In genomic region chrX:130654409-130654970, GRCh38 we compare ENCODE assay signal across 22 cellular contexts.
DNase-seq lines count a peak whose midpoint lies in the region; ATAC-seq, FAIRE-seq and TF ChIP-seq lines count a peak whose summit lies in the region.
"Had no signal": no experiment of that assay in that cellular context is flagged by ENCODE, and none has a peak within 500 bp of the region (broad histone marks: within the 10 kb centered on the region; RNA-seq: fewer than 3 reads in every experiment).

No MANE protein-coding gene starts in this region.

- H3K4me3 ChIP-seq in AG10803 (ENCODE audit: low read length) (no peak overlapping the region), adipocyte (ENCODE audit: low read length) (no peak overlapping the region), foreskin fibroblast (ENCODE audit: low read depth in 1 of 2, low read length in 2 of 2) (no peak overlapping the region)
- H3K4me3 ChIP-seq: pancreas, right atrium auricular region had no signal

- H3K4me1 ChIP-seq in adipocyte (ENCODE audit: control insufficient read depth, insufficient read depth, low read length): peaks cover 2% of the 10 kb centered on the region
- H3K4me1 ChIP-seq: pancreas, right atrium auricular region had no signal

- no peak for TF ChIP-seq POLR2A in GM12892 (IDR thresholded peaks at IDR 0.05; ENCODE audit: low read depth, low read length)

- no peaks in the 10 kb centered on the region for H3K36me3 ChIP-seq in adipocyte (ENCODE audit: control insufficient read depth, insufficient read depth, low read length, severe bottlenecking)
- H3K36me3 ChIP-seq: pancreas had no signal

- H3K9me3 ChIP-seq in adipocyte (ENCODE audit: control insufficient read depth, low read length): peaks cover 29% of the 10 kb centered on the region
- H3K9me3 ChIP-seq: pancreas had no signal

- ATAC-seq in GM19351 (IDR thresholded peaks at IDR 0.05; ENCODE audit: unreplicated experiment): no peak
- ATAC-seq: naive thymus-derived CD8-positive, alpha-beta T cell; pancreas; stimulated activated memory B cell treated with anti-CD40 and anti-IgM and Interleukin-4, amounts not matched to agents 10 μg/mL and 1 μg/mL and 100 μg/mL, for 72 hours had no signal

- DNase-seq in AG10803 (ENCODE audit: low read depth): peak; percentile 53
- no peak for DNase-seq in GM12892 (ENCODE audit: insufficient read length)
- DNase-seq in adipocyte (ENCODE audit: low read depth): peak; percentile 25
- DNase-seq in foreskin fibroblast: peak; percentile 8 to 39
- DNase-seq in activated CD4-positive, alpha-beta T cell treated with anti-CD3 and anti-CD28 coated beads, Interleukin-2, amount 50 U/mL, for 1 hour: no peak
- DNase-seq in KG1 (lab: John Stamatoyannopoulos, UW): no peak
- DNase-seq: activated B cell treated with CpG ODN at 0.5 μM for 24 hours; activated CD4-positive, alpha-beta T cell treated with anti-CD3 and anti-CD28 coated beads, Interleukin-2, amount 50 U/mL, for 4 hours; activated naive CD4-positive, alpha-beta T cell treated with anti-CD3 and anti-CD28 coated beads, Interleukin-2, amount 50 U/mL, for 16 hours; central memory CD4-positive, alpha-beta T cell; islet precursor cell; midbrain; MM.1S; naive thymus-derived CD8-positive, alpha-beta T cell; pancreas; stimulated activated CD4-positive, alpha-beta T cell treated with anti-CD3 and anti-CD28 coated beads, Interleukin-2, amount 100 ng/mL, for 48 hours; T1000 had no signal

- TF ChIP-seq CTCF in AG10803 (conservative IDR thresholded peaks at IDR 0.05; ENCODE audit: low read length) (no peak), foreskin fibroblast (IDR thresholded peaks at IDR 0.05; ENCODE audit: low read depth, low read length) (no peak)

- no peaks in the 10 kb centered on the region for H3K27me3 ChIP-seq in adipocyte (replicated peaks; ENCODE audit: control insufficient read depth, insufficient read depth, low read length)
- H3K27me3 ChIP-seq: pancreas, right atrium auricular region had no signal

- peak; percentile 30 for FAIRE-seq in GM12892 (lab: Jason Lieb, UNC)
- FAIRE-seq: D721Med, H1, pancreas had no signal

- H3K9ac ChIP-seq in adipocyte (ENCODE audit: low read length): no peak overlapping the region

Comparison
In these comparisons a context has a peak if more than half of its experiments do, and no peak if none do; other contexts are left out.
1. DNase-seq: peak in AG10803 (single experiment), adipocyte (single experiment) and foreskin fibroblast (2 of 2); none in GM12892 (single experiment), activated CD4-positive, alpha-beta T cell treated with anti-CD3 and anti-CD28 coated beads, Interleukin-2, amount 50 U/mL, for 1 hour (single experiment) and KG1 (single experiment).